In genomic region chr17:50482516-50482915, GRCh38 we compare ENCODE assay signal across 8 cellular contexts. TPM values are rescaled to one million over a fixed set of nuclear protein-coding genes. Genes with fewer than 3 reads are reported as not detected.
DNase-seq lines count a peak whose midpoint lies in the region; ATAC-seq and TF ChIP-seq lines count a peak whose summit lies in the region.

No MANE protein-coding gene starts in this region.

- DNase-seq in A172 (ENCODE audit: low spot score), result peak; percentile 97
- DNase-seq in NCI-H128 (lab: John Stamatoyannopoulos, UW; ENCODE audit: unreplicated experiment), result peak; percentile 17
- peak; percentile 88 for DNase-seq in T1000 (lab: John Stamatoyannopoulos, UW)
- DNase-seq in astrocyte of the spinal cord (ENCODE audit: low read depth, low spot score), result peak; percentile 95
- peak; percentile 94 for DNase-seq in hepatocyte (ENCODE audit: low spot score)
- DNase-seq in sciatic nerve (ENCODE audit: low spot score), result peak; percentile 97

- no peaks in the 10 kb centered on the region for H3K27me3 ChIP-seq in hepatocyte

- H3K4me1 ChIP-seq in hepatocyte (ENCODE audit: insufficient read depth), result peaks cover 15% of the 10 kb centered on the region

- peak; percentile 88 for TF ChIP-seq CTCF in astrocyte of the spinal cord (IDR thresholded peaks at IDR 0.05; ENCODE audit: low read depth, low read length)
- peak; percentile 95 for TF ChIP-seq CTCF in hepatocyte (IDR thresholded peaks at IDR 0.05; ENCODE audit: poor library complexity)

- H2AFZ ChIP-seq in hepatocyte, result no peak overlapping the region

- H3K4me2 ChIP-seq in hepatocyte, result no peak overlapping the region

- H3K36me3 ChIP-seq in hepatocyte (replicated peaks; ENCODE audit: insufficient read depth, low read depth), result no peaks in the 10 kb centered on the region

- H3K9me3 ChIP-seq in hepatocyte (ENCODE audit: low read depth), result no peaks in the 10 kb centered on the region

- intact Hi-C loops in sciatic nerve (cut with DNase I), result loop anchor here (10.0 kb wide), 1 partner anchor 132 kb away; no protein-coding TSS in a partner anchor

- in situ Hi-C loops in astrocyte of the spinal cord (cut with HindIII; ENCODE audit: low sequenced_read_pairs), result no loop called here

- H3K4me3 ChIP-seq in astrocyte of the spinal cord (ENCODE audit: low read depth, low read length), result no peak overlapping the region
- H3K4me3 ChIP-seq in hepatocyte, result no peak overlapping the region

- H3K27ac ChIP-seq in hepatocyte, result peak overlapping the region; percentile 17

- 11% methylated on average over 7 of the region's 7 CpGs for WGBS in hepatocyte (ENCODE audit: low lambda C conversion rate, missing lambda C conversion rate)

- H4K20me1 ChIP-seq in hepatocyte (ENCODE audit: insufficient read depth, poor library complexity, severe bottlenecking), result no peaks in the 10 kb centered on the region

- peaks cover 15% of the 10 kb centered on the region for H3K79me2 ChIP-seq in hepatocyte

- ATAC-seq in GM18498 (IDR thresholded peaks at IDR 0.05; ENCODE audit: unreplicated experiment) (peak; percentile 27), sciatic nerve (peak; percentile 89), GM19397 (IDR thresholded peaks at IDR 0.05; ENCODE audit: unreplicated experiment) (no peak)

- H3K9me2 ChIP-seq in hepatocyte (replicated peaks; ENCODE audit: insufficient read depth), result no peaks in the 10 kb centered on the region

RNA-seq across cellular contexts. Expression of gene RSAD1, which starts 3.9 kb away (rescaled TPM):
- total RNA-seq in A172 (2014; rRNA removed; shearing (Covaris generic)), result 16.0 and 16.6 TPM in 2 replicates
- total RNA-seq in hepatocyte (28.6 and 29.7 TPM in 2 replicates), sciatic nerve (33.3 TPM)
- 30.4 and 44.2 TPM in 2 replicates for polyA plus RNA-seq in hepatocyte

RNA-seq across cellular contexts. Expression of gene CHAD, which starts 13.8 kb away (rescaled TPM):
- total RNA-seq in A172 (2014; rRNA removed; shearing (Covaris generic)), result not detected in 2 replicates
- total RNA-seq in hepatocyte, result 0.20 and 0.40 TPM in 2 replicates
- polyA plus RNA-seq in hepatocyte, result 1.1 and 1.8 TPM in 2 replicates
- not detected for total RNA-seq in sciatic nerve

RNA-seq across cellular contexts. Expression of gene MYCBPAP, which starts 25.7 kb away (rescaled TPM):
- total RNA-seq in A172 (2014; rRNA removed; shearing (Covaris generic)), result not detected in 2 replicates
- total RNA-seq in hepatocyte, result 0.43 TPM in 1 of 2 replicates, not detected in the other
- 0.70 and 1.2 TPM in 2 replicates for polyA plus RNA-seq in hepatocyte
- 3.3 TPM for total RNA-seq in sciatic nerve

RNA-seq across cellular contexts. Expression of gene EPN3, which starts 50.0 kb away (rescaled TPM):
- total RNA-seq in A172 (2014; rRNA removed; shearing (Covaris generic)), result 0.14 TPM in 1 of 2 replicates, not detected in the other
- 2.7 and 3.8 TPM in 2 replicates for total RNA-seq in hepatocyte
- 11.5 and 12.1 TPM in 2 replicates for polyA plus RNA-seq in hepatocyte
- total RNA-seq in sciatic nerve, result 0.27 TPM

RNA-seq across cellular contexts. Expression of gene ACSF2, which starts 56.5 kb away (rescaled TPM):
- 40.4 and 41.0 TPM in 2 replicates for total RNA-seq in A172 (2014; rRNA removed; shearing (Covaris generic))
- total RNA-seq in hepatocyte (37.7 and 47.9 TPM in 2 replicates), sciatic nerve (37.8 TPM)
- polyA plus RNA-seq in hepatocyte, result 39.1 and 43.1 TPM in 2 replicates

Comparison
In these comparisons a context has a peak if more than half of its experiments do, and no peak if none do; other contexts are left out.
1. DNase-seq: peak in every context shown above with its lines; median percentile 97 in A172; 97 in sciatic nerve; 95 in astrocyte of the spinal cord; 94 in hepatocyte; 88 in T1000; 17 in NCI-H128.